Comparison of ENCODE assay signal across 8 cellular contexts in the genomic region with DNA sequence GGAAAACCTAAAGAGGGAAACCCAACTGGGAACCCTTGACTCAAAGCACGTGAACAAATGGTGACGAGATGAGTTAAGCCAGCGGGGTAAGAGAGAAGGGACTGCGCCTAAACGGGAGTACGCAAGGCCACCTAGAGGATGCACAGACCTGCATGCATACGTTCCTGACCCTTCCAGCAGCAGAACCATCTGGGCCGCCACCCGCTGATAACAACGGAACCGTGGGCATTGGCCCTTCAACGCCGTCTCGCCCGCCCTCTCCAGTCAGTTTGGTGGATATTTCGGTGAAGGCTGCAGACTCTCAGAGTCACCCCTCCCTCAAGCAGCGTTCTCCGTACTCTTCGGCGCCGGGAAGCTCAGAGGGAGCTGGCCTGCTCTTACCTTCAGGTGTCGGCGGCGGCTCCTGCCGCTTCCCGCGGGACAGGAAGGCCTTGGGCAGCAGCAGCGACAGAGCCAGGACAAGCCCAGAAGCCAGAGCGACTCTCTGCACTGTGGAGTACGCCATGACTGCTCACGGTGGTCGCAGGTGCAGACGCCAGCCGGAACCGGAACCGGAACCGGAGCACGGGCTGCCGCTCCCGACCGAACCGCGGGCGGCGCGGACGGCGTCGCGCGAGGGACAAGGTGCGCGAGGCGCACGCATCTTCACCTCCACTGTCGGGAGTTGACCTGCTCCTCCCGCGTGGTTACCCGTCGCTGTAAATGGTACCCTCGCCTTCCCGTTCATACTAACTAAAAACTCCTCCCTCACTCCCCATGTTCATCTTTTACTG. TPM values are rescaled to one million over a fixed set of nuclear protein-coding genes. Genes with fewer than 3 reads are reported as not detected.
DNase-seq lines count a peak whose midpoint lies in the region; ATAC-seq, FAIRE-seq and TF ChIP-seq lines count a peak whose summit lies in the region.

A gene with protein sequence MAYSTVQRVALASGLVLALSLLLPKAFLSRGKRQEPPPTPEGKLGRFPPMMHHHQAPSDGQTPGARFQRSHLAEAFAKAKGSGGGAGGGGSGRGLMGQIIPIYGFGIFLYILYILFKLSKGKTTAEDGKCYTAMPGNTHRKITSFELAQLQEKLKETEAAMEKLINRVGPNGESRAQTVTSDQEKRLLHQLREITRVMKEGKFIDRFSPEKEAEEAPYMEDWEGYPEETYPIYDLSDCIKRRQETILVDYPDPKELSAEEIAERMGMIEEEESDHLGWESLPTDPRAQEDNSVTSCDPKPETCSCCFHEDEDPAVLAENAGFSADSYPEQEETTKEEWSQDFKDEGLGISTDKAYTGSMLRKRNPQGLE (minus strand): TSS at position 541 of the 773 bp plus-strand sequence. CDS start 36 bp downstream, at position 505.

- peak within 1 kb of the TSS in 3 of 4 donors; percentile 19 to 33 (median 28) for H3K27ac ChIP-seq in pancreas
- no peak within 1 kb of the TSS for H3K27ac ChIP-seq in tibial artery

- 1% methylated on average over 61 to 62 of the region's 62 CpGs for WGBS in pancreas, 2 donors

- intact Hi-C loops in pancreas (cut with DNase I): no loop called here
- intact Hi-C loops in tibial artery (cut with DNase I; ENCODE audit: low total_unique reads): no loop called here

- peak; percentile 89 to 96 (median 93) for ATAC-seq in pancreas

- no peaks in the 10 kb centered on the region for H3K27me3 ChIP-seq in BE2C
- H3K27me3 ChIP-seq in pancreas: no peaks in the 10 kb centered on the region
- peaks cover 0 to 13% of the 10 kb centered on the region in 2 donors for H3K27me3 ChIP-seq in tibial artery

- DNase-seq in BE2C: peak; percentile 42
- peak; percentile 30 for DNase-seq in GM20000 (ENCODE audit: low spot score)
- DNase-seq in NCI-H2107 treated with DMSO at 0.1 percent for 48 hours (lab: John Stamatoyannopoulos, UW; ENCODE audit: unreplicated experiment): peak; percentile 75
- peak; percentile 64 for DNase-seq in activated T-cell treated with anti-CD3 and anti-CD28 coated beads, Interleukin-2, amount 50 U/mL, for 1 hour
- peak; percentile 23 for DNase-seq in globus pallidus (ENCODE audit: low spot score)
- peak; percentile 48 to 82 (median 70) for DNase-seq in pancreas
- DNase-seq in tibial artery: peak in 1 of 2 donors; percentile 20
- no peak for DNase-seq in HuH-7.5 (ENCODE audit: low spot score)

- TF ChIP-seq CTCF in BE2C (IDR thresholded peaks at IDR 0.05; ENCODE audit: low read depth, low read length) (peak; percentile 17; the same call in 1 of the 2 replicates), GM20000 (IDR thresholded peaks at IDR 0.05; ENCODE audit: extremely low read depth, missing control alignments) (no peak), pancreas (IDR thresholded peaks at IDR 0.05) (no peak), tibial artery (IDR thresholded peaks at IDR 0.05) (no peak)

- peak within 1 kb of the TSS; percentile 69 for H3K4me3 ChIP-seq in BE2C (ENCODE audit: low read depth, low read length)
- H3K4me3 ChIP-seq in pancreas: peak within 1 kb of the TSS; percentile 21 to 84 (median 70)
- peak within 1 kb of the TSS; percentile 57 to 63 for H3K4me3 ChIP-seq in tibial artery

- H3K9me3 ChIP-seq in BE2C (no peaks in the 10 kb centered on the region), pancreas (no peaks in the 10 kb centered on the region), tibial artery (no peaks in the 10 kb centered on the region)

- H3K4me1 ChIP-seq in BE2C: no peaks in the 10 kb centered on the region
- peaks cover 0 to 4% (median 0%) of the 10 kb centered on the region in 3 donors for H3K4me1 ChIP-seq in pancreas
- peaks cover 0 to 15% (median 2%) of the 10 kb centered on the region in 4 donors for H3K4me1 ChIP-seq in tibial artery

- no peak for FAIRE-seq in pancreas (lab: Jason Lieb, UNC)

- no peaks in the 10 kb centered on the region for H3K36me3 ChIP-seq in BE2C
- H3K36me3 ChIP-seq in pancreas: no peaks in the 10 kb centered on the region
- no peaks in the 10 kb centered on the region for H3K36me3 ChIP-seq in tibial artery

RNA-seq across cellular contexts. Expression of the gene that starts here (rescaled TPM):
- 15.8 TPM for polyA plus RNA-seq in BE2C (2012; ENCODE audit: insufficient read depth, insufficient read length, low read depth)
- 10 to 100 TPM; 11.3 to 20.5 (median 15.6) TPM for total RNA-seq in pancreas
- polyA plus RNA-seq in pancreas: 10 to 100 TPM; 22.4 to 49.9 TPM

Comparison
In these comparisons a context has a peak if more than half of its experiments do, and no peak if none do; other contexts are left out.
1. H3K27ac ChIP-seq: peak in pancreas (3 of 4); none in tibial artery (0 of 2).
2. Peak in every context shown above with its lines, with median percentiles within 50 percentile points of each other: H3K4me3 ChIP-seq.